ENCODE assay signal across 8 cellular contexts in the genomic region with DNA sequence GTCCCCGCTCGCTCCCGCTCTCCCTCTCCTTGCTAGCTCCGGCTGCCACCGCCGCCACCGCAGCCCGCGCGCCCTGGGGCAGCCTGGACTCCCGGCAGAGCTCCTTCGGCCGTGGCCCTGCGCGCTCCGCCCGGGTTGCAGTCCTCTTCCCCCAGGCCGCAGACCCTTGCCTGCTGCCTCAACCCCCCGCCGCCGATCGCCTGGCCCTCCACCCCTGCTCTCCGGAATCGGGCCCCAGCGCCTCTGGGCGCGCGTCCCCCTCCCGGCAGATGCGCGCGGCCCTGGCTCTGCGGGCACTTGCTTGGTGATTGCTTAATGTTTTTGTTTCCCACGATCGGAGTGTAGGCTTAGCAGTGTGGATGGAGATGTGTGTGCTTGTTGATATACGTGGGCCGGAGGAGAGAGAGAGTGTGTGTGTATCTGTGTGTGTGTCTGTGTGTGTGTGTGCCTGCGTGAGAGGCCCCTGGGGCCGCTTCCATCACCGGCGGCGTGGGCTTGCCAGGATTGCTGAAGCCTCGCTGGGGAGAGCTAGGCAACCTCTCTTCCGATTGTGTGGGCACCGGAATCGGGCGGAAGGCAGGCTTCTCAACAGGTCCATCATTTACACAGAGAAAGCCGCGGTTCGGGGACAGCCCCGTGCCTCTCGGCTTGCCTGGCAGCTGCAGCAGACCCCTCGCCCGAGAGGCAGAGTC. TPM values are rescaled to one million over a fixed set of nuclear protein-coding genes. Genes with fewer than 3 reads are reported as not detected.
A peak's percentile ranks its signal among the peaks of the same experiment; 100 is the strongest.
DNase-seq lines count a peak whose midpoint lies in the region; ATAC-seq and TF ChIP-seq lines count a peak whose summit lies in the region.

No MANE protein-coding gene starts in this region.

- ATAC-seq in thoracic aorta (ENCODE audit: insufficient number of reproducible peaks, low FRiP score, low read depth) (no peak), GM18511 (IDR thresholded peaks at IDR 0.05; ENCODE audit: unreplicated experiment) (no peak)

- DNase-seq in DMS79 treated with DMSO at 0.1 percent for 48 hours (lab: John Stamatoyannopoulos, UW) = peak; percentile 62
- peak; percentile 48 for DNase-seq in NCI-H510A treated with DMSO at 0.1 percent for 48 hours (lab: John Stamatoyannopoulos, UW)
- DNase-seq in cardiac fibroblast (ENCODE audit: low read depth in 2 of 2) = peak; percentile 49 to 57
- DNase-seq in thoracic aorta (ENCODE audit: low spot score) = no peak
- no peak for DNase-seq in kidney tubule cell (ENCODE audit: low spot score)
- DNase-seq in activated CD4-positive, CD25-positive, alpha-beta regulatory T cell treated with anti-CD3 and anti-CD28 coated beads, Interleukin-2, amount 50 U/mL, for 72 hours = no peak

- TF ChIP-seq CTCF in cardiac fibroblast (IDR thresholded peaks at IDR 0.05; ENCODE audit: low read depth, low read length) = no peak
- TF ChIP-seq CTCF in liver (IDR thresholded peaks at IDR 0.05; ENCODE audit: low read depth, low read length, missing input control) = no peak
- TF ChIP-seq CTCF in thoracic aorta (IDR thresholded peaks at IDR 0.05) = no peak

- WGBS in liver = 1% methylated on average over 54 of the region's 54 CpGs

- H3K9me3 ChIP-seq in liver (ENCODE audit: control insufficient read depth in 4 of 4, low read length in 3 of 4) (no peaks in the 10 kb centered on the region), thoracic aorta (no peaks in the 10 kb centered on the region)

- H3K9ac ChIP-seq in liver (ENCODE audit: low read depth in 1 of 2, low read length in 2 of 2) = peak overlapping the region; percentile 5 to 60

- peaks cover 0 to 3% (median 0%) of the 10 kb centered on the region in 4 donors for H3K27me3 ChIP-seq in liver (ENCODE audit: control insufficient read depth in 4 of 4, insufficient read depth in 4 of 4, low read length in 3 of 4)
- H3K27me3 ChIP-seq in thoracic aorta (replicated peaks; ENCODE audit: insufficient read depth) = no peaks in the 10 kb centered on the region

- TF ChIP-seq RAD21 in liver (IDR thresholded peaks at IDR 0.05) = no peak

- H3K4me1 ChIP-seq in liver (ENCODE audit: control insufficient read depth in 4 of 4, insufficient read depth in 4 of 4, low read length in 3 of 4) (peaks cover 9 to 46% (median 32%) of the 10 kb centered on the region in 4 donors), thoracic aorta (ENCODE audit: control insufficient read depth in 1 of 2, low read depth in 2 of 2) (peaks cover 27 to 41% of the 10 kb centered on the region in 2 donors)

- H3K4me3 ChIP-seq in cardiac fibroblast (replicated peaks in 1 of 2; ENCODE audit: low read depth in 2 of 2, low read length in 2 of 2) (no peak overlapping the region), liver (ENCODE audit: low read depth in 1 of 3, low read length in 3 of 3) (peak overlapping the region; percentile 32 to 63 (median 62)), thoracic aorta (peak overlapping the region; percentile 65)

- H3K36me3 ChIP-seq in liver (ENCODE audit: control insufficient read depth in 4 of 4, insufficient read depth in 3 of 4, low read depth in 1 of 4, low read length in 3 of 4) = peaks cover 0 to 13% (median 2%) of the 10 kb centered on the region in 4 donors
- H3K36me3 ChIP-seq in thoracic aorta = no peaks in the 10 kb centered on the region

- H3K27ac ChIP-seq in liver (ENCODE audit: low read depth in 1 of 2, low read length in 2 of 2) (peak overlapping the region; percentile 69 to 79), thoracic aorta (no peak overlapping the region)

TF ChIP-seq in liver, 16 proteins besides CTCF, POLR2A, EP300 and RAD21:
- no peak for TF ChIP-seq RXRA (IDR thresholded peaks at IDR 0.05)
- TF ChIP-seq HNF4A (conservative IDR thresholded peaks at IDR 0.05) = no peak
- TF ChIP-seq FOXA1 (IDR thresholded peaks at IDR 0.05) = no peak
- no peak for TF ChIP-seq YY1 (IDR thresholded peaks at IDR 0.05)
- TF ChIP-seq, protein P1, sequence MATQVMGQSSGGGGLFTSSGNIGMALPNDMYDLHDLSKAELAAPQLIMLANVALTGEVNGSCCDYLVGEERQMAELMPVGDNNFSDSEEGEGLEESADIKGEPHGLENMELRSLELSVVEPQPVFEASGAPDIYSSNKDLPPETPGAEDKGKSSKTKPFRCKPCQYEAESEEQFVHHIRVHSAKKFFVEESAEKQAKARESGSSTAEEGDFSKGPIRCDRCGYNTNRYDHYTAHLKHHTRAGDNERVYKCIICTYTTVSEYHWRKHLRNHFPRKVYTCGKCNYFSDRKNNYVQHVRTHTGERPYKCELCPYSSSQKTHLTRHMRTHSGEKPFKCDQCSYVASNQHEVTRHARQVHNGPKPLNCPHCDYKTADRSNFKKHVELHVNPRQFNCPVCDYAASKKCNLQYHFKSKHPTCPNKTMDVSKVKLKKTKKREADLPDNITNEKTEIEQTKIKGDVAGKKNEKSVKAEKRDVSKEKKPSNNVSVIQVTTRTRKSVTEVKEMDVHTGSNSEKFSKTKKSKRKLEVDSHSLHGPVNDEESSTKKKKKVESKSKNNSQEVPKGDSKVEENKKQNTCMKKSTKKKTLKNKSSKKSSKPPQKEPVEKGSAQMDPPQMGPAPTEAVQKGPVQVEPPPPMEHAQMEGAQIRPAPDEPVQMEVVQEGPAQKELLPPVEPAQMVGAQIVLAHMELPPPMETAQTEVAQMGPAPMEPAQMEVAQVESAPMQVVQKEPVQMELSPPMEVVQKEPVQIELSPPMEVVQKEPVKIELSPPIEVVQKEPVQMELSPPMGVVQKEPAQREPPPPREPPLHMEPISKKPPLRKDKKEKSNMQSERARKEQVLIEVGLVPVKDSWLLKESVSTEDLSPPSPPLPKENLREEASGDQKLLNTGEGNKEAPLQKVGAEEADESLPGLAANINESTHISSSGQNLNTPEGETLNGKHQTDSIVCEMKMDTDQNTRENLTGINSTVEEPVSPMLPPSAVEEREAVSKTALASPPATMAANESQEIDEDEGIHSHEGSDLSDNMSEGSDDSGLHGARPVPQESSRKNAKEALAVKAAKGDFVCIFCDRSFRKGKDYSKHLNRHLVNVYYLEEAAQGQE (IDR thresholded peaks at IDR 0.05) = no peak
- no peak for TF ChIP-seq NR2F2 (IDR thresholded peaks at IDR 0.05)
- no peak for TF ChIP-seq JUND (IDR thresholded peaks at IDR 0.05)
- TF ChIP-seq, protein P2, sequence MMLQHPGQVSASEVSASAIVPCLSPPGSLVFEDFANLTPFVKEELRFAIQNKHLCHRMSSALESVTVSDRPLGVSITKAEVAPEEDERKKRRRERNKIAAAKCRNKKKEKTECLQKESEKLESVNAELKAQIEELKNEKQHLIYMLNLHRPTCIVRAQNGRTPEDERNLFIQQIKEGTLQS (IDR thresholded peaks at IDR 0.05) = no peak
- no peak for TF ChIP-seq GABPA (IDR thresholded peaks at IDR 0.05 in 1 of 2, conservative IDR thresholded peaks at IDR 0.05 in 1 of 2)
- TF ChIP-seq TAF1 (conservative IDR thresholded peaks at IDR 0.05) = no peak
- no peak for TF ChIP-seq FOXA2 (IDR thresholded peaks at IDR 0.05)
- TF ChIP-seq EGR1 (IDR thresholded peaks at IDR 0.05; ENCODE audit: low read depth in 2 of 2) = no peak
- TF ChIP-seq, protein P3, sequence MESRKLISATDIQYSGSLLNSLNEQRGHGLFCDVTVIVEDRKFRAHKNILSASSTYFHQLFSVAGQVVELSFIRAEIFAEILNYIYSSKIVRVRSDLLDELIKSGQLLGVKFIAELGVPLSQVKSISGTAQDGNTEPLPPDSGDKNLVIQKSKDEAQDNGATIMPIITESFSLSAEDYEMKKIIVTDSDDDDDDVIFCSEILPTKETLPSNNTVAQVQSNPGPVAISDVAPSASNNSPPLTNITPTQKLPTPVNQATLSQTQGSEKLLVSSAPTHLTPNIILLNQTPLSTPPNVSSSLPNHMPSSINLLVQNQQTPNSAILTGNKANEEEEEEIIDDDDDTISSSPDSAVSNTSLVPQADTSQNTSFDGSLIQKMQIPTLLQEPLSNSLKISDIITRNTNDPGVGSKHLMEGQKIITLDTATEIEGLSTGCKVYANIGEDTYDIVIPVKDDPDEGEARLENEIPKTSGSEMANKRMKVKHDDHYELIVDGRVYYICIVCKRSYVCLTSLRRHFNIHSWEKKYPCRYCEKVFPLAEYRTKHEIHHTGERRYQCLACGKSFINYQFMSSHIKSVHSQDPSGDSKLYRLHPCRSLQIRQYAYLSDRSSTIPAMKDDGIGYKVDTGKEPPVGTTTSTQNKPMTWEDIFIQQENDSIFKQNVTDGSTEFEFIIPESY (IDR thresholded peaks at IDR 0.05) = no peak
- no peak for TF ChIP-seq HNF4G (IDR thresholded peaks at IDR 0.05)
- no peak for TF ChIP-seq SP1 (IDR thresholded peaks at IDR 0.05)
- TF ChIP-seq, protein P4, sequence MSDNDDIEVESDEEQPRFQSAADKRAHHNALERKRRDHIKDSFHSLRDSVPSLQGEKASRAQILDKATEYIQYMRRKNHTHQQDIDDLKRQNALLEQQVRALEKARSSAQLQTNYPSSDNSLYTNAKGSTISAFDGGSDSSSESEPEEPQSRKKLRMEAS (IDR thresholded peaks at IDR 0.05) = no peak

RNA-seq across cellular contexts. Expression of a gene that starts 0.9 kb away (rescaled TPM):
- total RNA-seq in liver (1 to 10 TPM in 1 of 2 donors, under 1 TPM in 1; 0.51 to 3.8 TPM), thoracic aorta (10 to 100 TPM in 1 of 2 donors, 1 to 10 TPM in 1; 2.8 to 19.4 TPM)
- polyA plus RNA-seq in liver = 1 to 10 TPM in 1 of 2 donors, under 1 TPM in 1; 0.36 to 7.4 TPM

Comparison
In these comparisons a context has a peak if more than half of its experiments do, and no peak if none do; other contexts are left out.
1. DNase-seq: peak in DMS79 treated with DMSO at 0.1 percent for 48 hours (single experiment), NCI-H510A treated with DMSO at 0.1 percent for 48 hours (single experiment) and cardiac fibroblast (2 of 2); none in thoracic aorta (single experiment), kidney tubule cell (single experiment) and activated CD4-positive, CD25-positive, alpha-beta regulatory T cell treated with anti-CD3 and anti-CD28 coated beads, Interleukin-2, amount 50 U/mL, for 72 hours (single experiment).
2. H3K4me3 ChIP-seq: peak in liver (3 of 3) and thoracic aorta (single experiment); none in cardiac fibroblast (0 of 2).
3. H3K27ac ChIP-seq: peak in liver (2 of 2); none in thoracic aorta (0 of 2).